8 cellular contexts compared by ENCODE assay signal in the genomic region with DNA sequence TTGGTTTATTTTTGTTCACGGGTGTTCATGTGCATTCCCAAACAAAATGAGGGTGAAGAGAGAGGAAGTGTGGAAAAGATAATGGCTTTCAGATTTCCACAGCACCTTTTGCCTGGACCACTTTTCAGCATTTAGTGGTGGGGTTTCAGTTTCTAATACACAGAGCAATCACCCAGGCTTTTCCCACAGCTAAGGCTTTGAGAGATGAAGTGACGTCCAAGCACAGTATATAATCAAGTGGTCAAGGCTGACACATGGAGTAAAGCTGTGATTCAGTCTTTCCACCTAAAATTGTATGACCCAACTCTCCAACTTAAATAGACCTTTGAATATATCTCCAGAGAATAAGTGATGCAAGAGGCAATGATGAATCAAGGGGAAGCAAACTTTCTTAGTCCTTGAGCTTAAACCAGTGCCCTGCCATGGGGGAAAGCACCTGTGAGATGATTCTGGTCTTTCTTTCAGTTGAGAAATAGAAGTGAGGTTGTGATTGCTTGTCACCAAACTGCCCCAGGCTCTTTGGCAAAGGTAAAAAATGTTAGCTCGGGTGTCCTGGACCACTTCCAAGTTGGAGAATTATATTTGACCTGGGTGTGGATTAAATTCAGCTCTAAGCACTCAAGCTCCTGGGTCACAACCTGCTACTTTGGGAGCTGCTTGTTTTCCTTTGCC. TPM values are rescaled to one million over a fixed set of nuclear protein-coding genes. Genes with fewer than 3 reads are reported as not detected.
DNase-seq lines count a peak whose midpoint lies in the region; ATAC-seq and TF ChIP-seq lines count a peak whose summit lies in the region.

No MANE protein-coding gene starts in this region.

- H3K4me3 Mint-ChIP-seq in T-helper 17 cell = no peak overlapping the region
- no peak overlapping the region for H3K4me3 Mint-ChIP-seq in activated T-helper 1 cell treated with anti-CD3 and anti-CD28 coated beads, Interleukin-12 subunit alpha, Interleukin-12 subunit beta, Interleukin-2, Interleukin-4 antibody, amounts not matched to agents 30 ng/mL and 10 ng/mL and 1 ng/mL, durations not matched to agents 14 hours and 24 hours and 36 hours

- TF ChIP-seq CTCF in LNCaP clone FGC (IDR thresholded peaks at IDR 0.05; ENCODE audit: control insufficient read depth, extremely low read depth, insufficient read depth) = no peak

- H3K36me3 Mint-ChIP-seq in T-helper 17 cell (ENCODE audit: low read depth) = peaks cover 5% of the 10 kb centered on the region
- no peaks in the 10 kb centered on the region for H3K36me3 Mint-ChIP-seq in activated T-helper 1 cell treated with anti-CD3 and anti-CD28 coated beads, Interleukin-12 subunit alpha, Interleukin-12 subunit beta, Interleukin-2, Interleukin-4 antibody, amounts not matched to agents 30 ng/mL and 10 ng/mL and 1 ng/mL, durations not matched to agents 14 hours and 24 hours and 36 hours (ENCODE audit: low read depth)

- peaks cover 24% of the 10 kb centered on the region for H3K4me1 Mint-ChIP-seq in T-helper 17 cell
- peaks cover 42% of the 10 kb centered on the region for H3K4me1 Mint-ChIP-seq in activated T-helper 1 cell treated with anti-CD3 and anti-CD28 coated beads, Interleukin-12 subunit alpha, Interleukin-12 subunit beta, Interleukin-2, Interleukin-4 antibody, amounts not matched to agents 30 ng/mL and 10 ng/mL and 1 ng/mL, durations not matched to agents 14 hours and 24 hours and 36 hours (ENCODE audit: low read depth)

- no peak for ATAC-seq in T-helper 17 cell
- no peak for ATAC-seq in GM19351 (IDR thresholded peaks at IDR 0.05; ENCODE audit: unreplicated experiment)
- ATAC-seq in GM21526 (IDR thresholded peaks at IDR 0.05; ENCODE audit: low FRiP score, unreplicated experiment) = no peak

- peak; percentile 54 for DNase-seq in D341Med (ENCODE audit: low spot score)
- DNase-seq in LNCaP clone FGC (ENCODE audit: low read depth) = peak; percentile 80
- DNase-seq in T-helper 17 cell = no peak
- DNase-seq in lung microvascular endothelial cell (ENCODE audit: low read depth in 2 of 2) = peak; percentile 35 to 58
- DNase-seq in activated T-helper 1 cell treated with anti-CD3 and anti-CD28 coated beads, Interleukin-12 subunit alpha, Interleukin-12 subunit beta, Interleukin-2, Interleukin-4 antibody, amounts not matched to agents 30 ng/mL and 10 ng/mL and 1 ng/mL, durations not matched to agents 14 hours and 24 hours and 36 hours (ENCODE audit: low spot score) = no peak
- DNase-seq in kidney glomerular epithelial cell (lab: John Stamatoyannopoulos, UW) = no peak

- H3K9me3 ChIP-seq in T-helper 17 cell (ENCODE audit: control insufficient read depth, low read length, poor library complexity, severe bottlenecking) = no peaks in the 10 kb centered on the region

- H3K27me3 Mint-ChIP-seq in T-helper 17 cell = peaks cover 31% of the 10 kb centered on the region
- peaks cover 53% of the 10 kb centered on the region for H3K27me3 Mint-ChIP-seq in activated T-helper 1 cell treated with anti-CD3 and anti-CD28 coated beads, Interleukin-12 subunit alpha, Interleukin-12 subunit beta, Interleukin-2, Interleukin-4 antibody, amounts not matched to agents 30 ng/mL and 10 ng/mL and 1 ng/mL, durations not matched to agents 14 hours and 24 hours and 36 hours (ENCODE audit: insufficient read depth)

- no peaks in the 10 kb centered on the region for H3K9me3 Mint-ChIP-seq in activated T-helper 1 cell treated with anti-CD3 and anti-CD28 coated beads, Interleukin-12 subunit alpha, Interleukin-12 subunit beta, Interleukin-2, Interleukin-4 antibody, amounts not matched to agents 30 ng/mL and 10 ng/mL and 1 ng/mL, durations not matched to agents 14 hours and 24 hours and 36 hours

- H3K4me3 ChIP-seq in LNCaP clone FGC (ENCODE audit: low read depth, low read length) = no peak overlapping the region

- intact Hi-C loops in activated T-helper 1 cell treated with anti-CD3 and anti-CD28 coated beads, Interleukin-12 subunit alpha, Interleukin-12 subunit beta, Interleukin-2, Interleukin-4 antibody, amounts not matched to agents 30 ng/mL and 10 ng/mL and 1 ng/mL, durations not matched to agents 14 hours and 24 hours and 36 hours (cut with micrococcal nuclease) = loop anchor here (5.0 kb wide), 2 partner anchors 208 to 382 kb away; a partner anchor contains a TSS

- H3K27ac Mint-ChIP-seq in T-helper 17 cell = peak overlapping the region; percentile 94
- H3K27ac Mint-ChIP-seq in activated T-helper 1 cell treated with anti-CD3 and anti-CD28 coated beads, Interleukin-12 subunit alpha, Interleukin-12 subunit beta, Interleukin-2, Interleukin-4 antibody, amounts not matched to agents 30 ng/mL and 10 ng/mL and 1 ng/mL, durations not matched to agents 14 hours and 24 hours and 36 hours = no peak overlapping the region

RNA-seq across cellular contexts. Expression of a gene that starts 2.4 kb away (rescaled TPM):
- under 1 TPM; 0.32 to 0.47 TPM for total RNA-seq in T-helper 17 cell
- total RNA-seq in lung microvascular endothelial cell = 11.7 and 16.6 TPM in 2 replicates
- total RNA-seq in activated T-helper 1 cell treated with anti-CD3 and anti-CD28 coated beads, Interleukin-12 subunit alpha, Interleukin-12 subunit beta, Interleukin-2, Interleukin-4 antibody, amounts not matched to agents 30 ng/mL and 10 ng/mL and 1 ng/mL, durations not matched to agents 14 hours and 24 hours and 36 hours = 3.6 TPM in 2 replicates

RNA-seq across cellular contexts. Expression of a gene that starts 40.1 kb away (rescaled TPM):
- total RNA-seq in T-helper 17 cell = not detected
- 0.22 TPM in 1 of 2 replicates, not detected in the other for total RNA-seq in lung microvascular endothelial cell
- total RNA-seq in activated T-helper 1 cell treated with anti-CD3 and anti-CD28 coated beads, Interleukin-12 subunit alpha, Interleukin-12 subunit beta, Interleukin-2, Interleukin-4 antibody, amounts not matched to agents 30 ng/mL and 10 ng/mL and 1 ng/mL, durations not matched to agents 14 hours and 24 hours and 36 hours = not detected in 2 replicates

RNA-seq across cellular contexts. Expression of a gene that starts 41.5 kb away (rescaled TPM):
- total RNA-seq in T-helper 17 cell (not detected), lung microvascular endothelial cell (not detected in 2 replicates)
- not detected in 2 replicates for total RNA-seq in activated T-helper 1 cell treated with anti-CD3 and anti-CD28 coated beads, Interleukin-12 subunit alpha, Interleukin-12 subunit beta, Interleukin-2, Interleukin-4 antibody, amounts not matched to agents 30 ng/mL and 10 ng/mL and 1 ng/mL, durations not matched to agents 14 hours and 24 hours and 36 hours

Comparison
In these comparisons a context has a peak if more than half of its experiments do, and no peak if none do; other contexts are left out.
1. DNase-seq: peak in D341Med (single experiment), LNCaP clone FGC (single experiment) and lung microvascular endothelial cell (2 of 2); none in T-helper 17 cell (0 of 3), activated T-helper 1 cell treated with anti-CD3 and anti-CD28 coated beads, Interleukin-12 subunit alpha, Interleukin-12 subunit beta, Interleukin-2, Interleukin-4 antibody, amounts not matched to agents 30 ng/mL and 10 ng/mL and 1 ng/mL, durations not matched to agents 14 hours and 24 hours and 36 hours (single experiment) and kidney glomerular epithelial cell (single experiment).